8 cellular contexts compared by ENCODE assay signal in the genomic region with DNA sequence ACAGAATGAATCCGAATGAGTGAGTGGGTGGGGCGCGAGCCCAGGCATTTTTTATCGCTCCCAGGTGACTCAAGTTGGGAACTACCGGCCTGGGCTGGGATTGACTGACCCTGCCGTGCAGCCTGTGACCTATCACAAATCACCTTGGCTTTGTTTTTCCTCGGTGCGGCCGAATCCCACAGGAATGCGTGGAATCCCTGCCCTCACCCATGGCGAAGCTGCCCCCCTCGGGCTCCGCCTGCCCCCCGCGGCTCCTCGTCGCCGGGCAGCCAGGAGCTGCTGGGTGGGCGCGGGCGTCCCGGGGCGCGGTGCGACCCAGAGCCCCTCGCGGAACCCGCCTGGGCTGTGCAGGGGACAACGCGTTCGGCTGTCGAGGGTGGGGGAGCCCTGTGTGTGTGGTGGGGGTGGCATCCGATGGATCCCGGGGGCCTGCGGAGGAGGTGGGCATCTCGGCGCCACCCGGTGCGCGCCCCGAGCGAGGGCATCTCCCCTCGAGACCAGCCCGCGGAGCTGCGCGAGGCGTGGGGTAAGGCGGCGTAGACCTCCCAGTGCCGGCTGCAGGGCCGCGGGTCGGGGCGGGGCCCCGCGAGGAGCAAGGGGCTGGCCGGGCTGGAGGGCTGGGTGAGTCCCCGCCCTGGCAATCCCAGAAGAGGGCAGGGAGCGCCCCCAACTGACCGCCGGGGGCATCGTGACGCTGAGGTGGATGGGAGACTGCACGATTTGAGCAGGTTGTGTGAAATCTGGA. TPM values are rescaled to one million over a fixed set of nuclear protein-coding genes. Genes with fewer than 3 reads are reported as not detected.
A peak's percentile ranks its signal among the peaks of the same experiment; 100 is the strongest.
DNase-seq lines count a peak whose midpoint lies in the region; ATAC-seq lines count a peak whose summit lies in the region.

No MANE protein-coding gene starts in this region.

- H3K27ac Mint-ChIP-seq in activated CD4-positive, alpha-beta memory T cell treated with anti-CD3 and anti-CD28 coated beads for 36 hours, result no peak overlapping the region
- H3K27ac Mint-ChIP-seq in effector memory CD8-positive, alpha-beta T cell, result no peak overlapping the region

- peaks cover 36% of the 10 kb centered on the region for H3K27me3 Mint-ChIP-seq in activated CD4-positive, alpha-beta memory T cell treated with anti-CD3 and anti-CD28 coated beads for 36 hours
- H3K27me3 Mint-ChIP-seq in effector memory CD8-positive, alpha-beta T cell, result peaks cover 42 to 81% of the 10 kb centered on the region in 2 donors

- H4K8ac ChIP-seq in mesendoderm (ENCODE audit: low read depth, low read length), result no peak overlapping the region

- no peaks in the 10 kb centered on the region for H3K27me3 ChIP-seq in mesendoderm (ENCODE audit: insufficient read depth, low read length, poor library complexity)

- H3K56ac ChIP-seq in mesendoderm (ENCODE audit: low read length), result peak overlapping the region; percentile 94

- DNase-seq in Ammon's horn (ENCODE audit: low spot score), result peak; percentile 90
- peak; percentile 94 for DNase-seq in NCI-H510A (lab: John Stamatoyannopoulos, UW)
- DNase-seq in activated CD4-positive, alpha-beta memory T cell treated with anti-CD3 and anti-CD28 coated beads for 36 hours, result peak; percentile 79
- DNase-seq in effector memory CD8-positive, alpha-beta T cell, result peak; percentile 33 to 66 (median 58)
- DNase-seq in mesendoderm, result peak; percentile 94
- DNase-seq in stimulated activated CD8-positive, alpha-beta memory T cell treated with anti-CD3 and anti-CD28 coated beads, Interleukin-15, amount 100 ng/mL, for 24 hours (ENCODE audit: low read depth), result peak; percentile 49

- no peak overlapping the region for H4K5ac ChIP-seq in mesendoderm (ENCODE audit: low read length)

- H3K27ac ChIP-seq in mesendoderm (ENCODE audit: low read depth, low read length), result peak overlapping the region; percentile 61

- no CpG with 5 or more reads among the region's 65 CpGs for WGBS in mesendoderm (ENCODE audit: extremely low coverage, insufficient coverage, low lambda C conversion rate)

- H3K18ac ChIP-seq in mesendoderm (ENCODE audit: low read length), result peak overlapping the region; percentile 5

- no peak overlapping the region for H2AK5ac ChIP-seq in mesendoderm (ENCODE audit: low read length)

- peak; percentile 95 for ATAC-seq in GM18868 (IDR thresholded peaks at IDR 0.05; ENCODE audit: unreplicated experiment)
- peak; percentile 96 for ATAC-seq in HG03095 (IDR thresholded peaks at IDR 0.05; ENCODE audit: unreplicated experiment)
- peak; percentile 97 for ATAC-seq in effector memory CD8-positive, alpha-beta T cell (replicated peaks)

- peaks cover 9% of the 10 kb centered on the region for H3K4me1 ChIP-seq in mesendoderm (ENCODE audit: control insufficient read depth, low read depth, low read length)

- H3K4me3 Mint-ChIP-seq in activated CD4-positive, alpha-beta memory T cell treated with anti-CD3 and anti-CD28 coated beads for 36 hours, result peak overlapping the region; percentile 29
- H3K4me3 Mint-ChIP-seq in effector memory CD8-positive, alpha-beta T cell, result peak overlapping the region; percentile 59 to 62

- peak overlapping the region; percentile 66 for H2BK5ac ChIP-seq in mesendoderm (ENCODE audit: low read length)

- POLR2A ChIA-PET in activated CD4-positive, alpha-beta memory T cell treated with anti-CD3 and anti-CD28 coated beads for 36 hours (lab: Charles Lee), result interaction anchor here (0.5 kb wide), 1 partner anchor 135 kb away, joined by 5 read pairs; no protein-coding TSS in a partner anchor

- peak overlapping the region; percentile 81 for H3K4me2 ChIP-seq in mesendoderm (ENCODE audit: low read length)

- H2BK15ac ChIP-seq in mesendoderm (replicated peaks; ENCODE audit: low read depth), result no peak overlapping the region

- CTCF ChIA-PET in activated CD4-positive, alpha-beta memory T cell treated with anti-CD3 and anti-CD28 coated beads for 36 hours (lab: Charles Lee), result interaction anchor here (0.6 to 2.7 kb wide), 9 partner anchors 16 to 308 kb away, joined by 3 to 15 read pairs (median 3); a partner anchor contains a TSS

- peaks cover 14% of the 10 kb centered on the region for H3K9me3 Mint-ChIP-seq in activated CD4-positive, alpha-beta memory T cell treated with anti-CD3 and anti-CD28 coated beads for 36 hours
- peaks cover 3 to 8% of the 10 kb centered on the region in 2 donors for H3K9me3 Mint-ChIP-seq in effector memory CD8-positive, alpha-beta T cell

- intact Hi-C loops in activated CD4-positive, alpha-beta memory T cell treated with anti-CD3 and anti-CD28 coated beads for 36 hours (cut with micrococcal nuclease), result loop anchor here (1.0 to 5.0 kb wide), 4 partner anchors 41 to 310 kb away; no protein-coding TSS in a partner anchor

- H3K79me1 ChIP-seq in mesendoderm (ENCODE audit: low read length), result no peaks in the 10 kb centered on the region

- H3K4ac ChIP-seq in mesendoderm (ENCODE audit: low read depth, low read length), result peak overlapping the region; percentile 40

- peak overlapping the region; percentile 71 for H3K23ac ChIP-seq in mesendoderm (ENCODE audit: low read length)

- H3K36me3 Mint-ChIP-seq in activated CD4-positive, alpha-beta memory T cell treated with anti-CD3 and anti-CD28 coated beads for 36 hours, result peaks cover 6% of the 10 kb centered on the region
- H3K36me3 Mint-ChIP-seq in effector memory CD8-positive, alpha-beta T cell (ENCODE audit: insufficient read depth), result no peaks in the 10 kb centered on the region

- H3K4me1 Mint-ChIP-seq in activated CD4-positive, alpha-beta memory T cell treated with anti-CD3 and anti-CD28 coated beads for 36 hours (ENCODE audit: low read depth), result peaks cover 7% of the 10 kb centered on the region
- H3K4me1 Mint-ChIP-seq in effector memory CD8-positive, alpha-beta T cell (ENCODE audit: low read depth in 2 of 2), result peaks cover 0 to 1% of the 10 kb centered on the region in 2 donors

- H3K4me3 ChIP-seq in mesendoderm (ENCODE audit: low read length), result peak overlapping the region; percentile 55

- H2BK120ac ChIP-seq in mesendoderm (ENCODE audit: low read depth, low read length), result no peak overlapping the region

- H3K9ac ChIP-seq in mesendoderm (ENCODE audit: low read length), result peak overlapping the region; percentile 82

- H3K79me2 ChIP-seq in mesendoderm (ENCODE audit: control insufficient read depth, insufficient read depth, low read length), result no peaks in the 10 kb centered on the region

- H3K36me3 ChIP-seq in mesendoderm (ENCODE audit: control insufficient read depth, insufficient read depth, low read length), result no peaks in the 10 kb centered on the region

RNA-seq across cellular contexts. Expression of a gene that starts 16.5 kb away (rescaled TPM):
- not detected for total RNA-seq in activated CD4-positive, alpha-beta memory T cell treated with anti-CD3 and anti-CD28 coated beads for 36 hours
- polyA plus RNA-seq in mesendoderm (2013, experiment 1 of 2), result 121 TPM
- 118 TPM for polyA plus RNA-seq in mesendoderm (2013, experiment 2 of 2)

RNA-seq across cellular contexts. Expression of a gene that starts 52.2 kb away (rescaled TPM):
- total RNA-seq in activated CD4-positive, alpha-beta memory T cell treated with anti-CD3 and anti-CD28 coated beads for 36 hours, result 100 to 1,000 TPM; 902 to 918 TPM
- polyA plus RNA-seq in mesendoderm (2013, experiment 1 of 2), result 1,036 TPM
- 1,059 TPM for polyA plus RNA-seq in mesendoderm (2013, experiment 2 of 2)

Comparison
In these comparisons a context has a peak if more than half of its experiments do, and no peak if none do; other contexts are left out.
1. Peak in every context shown above with its lines: DNase-seq, ATAC-seq, H3K4me3 ChIP-seq and H3K27ac ChIP-seq.